20 cellular contexts compared by ENCODE assay signal in the genomic region with DNA sequence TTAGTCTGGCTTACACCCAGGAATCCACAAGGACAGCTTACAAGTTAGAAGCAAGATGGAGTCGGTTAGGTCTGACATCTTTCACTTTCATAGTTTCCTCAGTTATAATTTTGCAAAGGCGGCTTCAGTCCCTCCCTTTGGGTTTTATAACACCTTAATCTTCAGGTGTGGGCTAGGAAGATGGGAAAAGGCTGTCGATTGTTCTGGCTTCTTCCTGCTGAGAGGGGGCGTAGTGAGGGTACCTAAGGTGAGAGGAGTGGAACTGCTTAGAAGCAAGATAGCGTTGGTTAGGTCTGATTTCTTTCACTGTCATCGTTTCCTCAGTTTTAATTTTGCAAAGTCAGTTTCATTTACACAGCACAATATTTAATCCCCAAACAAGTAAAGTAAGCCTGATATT. TPM values are rescaled to one million over a fixed set of nuclear protein-coding genes. Genes with fewer than 3 reads are reported as not detected.
A peak's percentile ranks its signal among the peaks of the same experiment; 100 is the strongest.
DNase-seq lines count a peak whose midpoint lies in the region; ATAC-seq, FAIRE-seq and TF ChIP-seq lines count a peak whose summit lies in the region.
"Had no signal": no experiment of that assay in that cellular context is flagged by ENCODE, and none has a peak within 500 bp of the region (broad histone marks: within the 10 kb centered on the region; RNA-seq: fewer than 3 reads in every experiment).

No MANE protein-coding gene starts in this region.

- in situ Hi-C loops in K562 (cut with MboI), result no loop called here

- H3K36me3 ChIP-seq in GM23338 (ENCODE audit: insufficient read depth) (no peaks in the 10 kb centered on the region), K562 (ENCODE audit: control insufficient read depth, insufficient read depth, low read length) (no peaks in the 10 kb centered on the region), mesendoderm (ENCODE audit: control insufficient read depth, insufficient read depth, low read length) (no peaks in the 10 kb centered on the region), BE2C (no peaks in the 10 kb centered on the region)
- H3K36me3 ChIP-seq: BLaER1 had no signal

- no peak for TF ChIP-seq POLR2A in K562 (conservative IDR thresholded peaks at IDR 0.05)

- H4K20me1 ChIP-seq in GM23338 (replicated peaks; ENCODE audit: insufficient read depth) (no peaks in the 10 kb centered on the region), K562 (replicated peaks; ENCODE audit: control insufficient read depth, insufficient read depth, low read length) (no peaks in the 10 kb centered on the region)
- H4K20me1 ChIP-seq: BLaER1 had no signal

- no peaks in the 10 kb centered on the region for H3K9me1 ChIP-seq in K562 (ENCODE audit: control insufficient read depth, insufficient read depth, low read length)

- CTCF ChIA-PET in K562 (lab: Yijun Ruan, JAX; ENCODE audit: low intra/inter-chr PET ratio), result no interaction called here

- no peak overlapping the region for H2AK5ac ChIP-seq in mesendoderm (ENCODE audit: low read length)

- H3K4me3 ChIP-seq in GM23338 (no peak overlapping the region), K562 (no peak overlapping the region), mesendoderm (ENCODE audit: low read length) (no peak overlapping the region), BE2C (ENCODE audit: low read depth, low read length) (no peak overlapping the region)
- H3K4me3 ChIP-seq: A549, BLaER1 had no signal

- H3K4me1 Mint-ChIP-seq in GM23338 (peaks cover 62% of the 10 kb centered on the region), type B pancreatic cell (ENCODE audit: unreplicated experiment) (peaks cover 12% of the 10 kb centered on the region)

- peaks cover 14% of the 10 kb centered on the region for H3K36me3 Mint-ChIP-seq in GM23338 (ENCODE audit: low read depth)
- peaks cover 18% of the 10 kb centered on the region for H3K36me3 Mint-ChIP-seq in type B pancreatic cell
- H3K36me3 Mint-ChIP-seq: CD14-positive monocyte; CD4-positive, alpha-beta memory T cell had no signal

- no peak for TF ChIP-seq RAD21 in K562 (CRISPR knock-in tag; conservative IDR thresholded peaks at IDR 0.05 in 1 of 2, IDR thresholded peaks at IDR 0.05 in 1 of 2)

- H3K4me3 Mint-ChIP-seq in GM23338 (no peak overlapping the region), type B pancreatic cell (no peak overlapping the region)
- H3K4me3 Mint-ChIP-seq: CD14-positive monocyte; CD4-positive, alpha-beta memory T cell had no signal

- H2BK15ac ChIP-seq in mesendoderm (replicated peaks; ENCODE audit: low read depth), result no peak overlapping the region

- H3K27me3 ChIP-seq in GM23338 (ENCODE audit: insufficient read depth) (no peaks in the 10 kb centered on the region), K562 (ENCODE audit: control insufficient read depth in 2 of 2, insufficient read depth in 2 of 2, low read length in 2 of 2) (no peaks in the 10 kb centered on the region), mesendoderm (ENCODE audit: insufficient read depth, low read length, poor library complexity) (no peaks in the 10 kb centered on the region), BE2C (no peaks in the 10 kb centered on the region)
- H3K27me3 ChIP-seq: BLaER1 had no signal

- H3K27ac Mint-ChIP-seq in GM23338 (no peak overlapping the region), type B pancreatic cell (peak overlapping the region; percentile 68)
- H3K27ac Mint-ChIP-seq: CD14-positive monocyte; CD4-positive, alpha-beta memory T cell had no signal

- no peaks in the 10 kb centered on the region for H3K79me1 ChIP-seq in mesendoderm (ENCODE audit: low read length)

- H4K5ac ChIP-seq in mesendoderm (ENCODE audit: low read length), result no peak overlapping the region

- no peak overlapping the region for H2AFZ ChIP-seq in GM23338
- 0 out of 2 replicates have a peak overlapping the region, but pooled peaks have one; percentile 16 for H2AFZ ChIP-seq in K562 (ENCODE audit: low read depth, low read length)

- no peak for FAIRE-seq in K562 (lab: Jason Lieb, UNC)
- FAIRE-seq: A549 had no signal

- TF ChIP-seq CTCF in GM23338 (conservative IDR thresholded peaks at IDR 0.05; ENCODE audit: low read depth in 2 of 2), result peak; percentile 28 to 53; a peak in 3 of 4 replicates
- TF ChIP-seq CTCF in K562 (IDR thresholded peaks at IDR 0.05 in 2 of 3, conservative IDR thresholded peaks at IDR 0.05 in 1 of 3; ENCODE audit: insufficient read depth in 2 of 3, low read depth in 1 of 3, low read length in 3 of 3), result no peak
- TF ChIP-seq CTCF in type B pancreatic cell (conservative IDR thresholded peaks at IDR 0.05), result no peak
- no peak for TF ChIP-seq CTCF in BE2C (IDR thresholded peaks at IDR 0.05; ENCODE audit: low read depth, low read length)

- H3K79me2 ChIP-seq in GM23338 (replicated peaks; ENCODE audit: insufficient read depth), result no peaks in the 10 kb centered on the region
- no peaks in the 10 kb centered on the region for H3K79me2 ChIP-seq in K562 (ENCODE audit: control insufficient read depth, insufficient read depth, low read length)
- H3K79me2 ChIP-seq in mesendoderm (ENCODE audit: control insufficient read depth, insufficient read depth, low read length), result no peaks in the 10 kb centered on the region

- H3K56ac ChIP-seq in mesendoderm (ENCODE audit: low read length), result no peak overlapping the region

- POLR2A ChIA-PET in K562 (lab: Yijun Ruan, JAX), result no interaction called here

- H4K8ac ChIP-seq in mesendoderm (ENCODE audit: low read depth, low read length), result no peak overlapping the region

- peak; percentile 21; the same call in 2 of the 3 replicates for ATAC-seq in GM23338
- no peak for ATAC-seq in K562
- ATAC-seq: A549 had no signal

- no peak for TF ChIP-seq EP300 in K562 (IDR thresholded peaks at IDR 0.05; ENCODE audit: low read length)

- no peak overlapping the region for H3K23ac ChIP-seq in mesendoderm (ENCODE audit: low read length)

- DNase-seq in GM23338 (ENCODE audit: low spot score), result no peak
- DNase-seq in K562 (ENCODE audit: extremely low read depth in 1 of 4, low spot score in 3 of 4), result no peak
- peak; percentile 52 for DNase-seq in mesendoderm
- no peak for DNase-seq in type B pancreatic cell (ENCODE audit: extremely low spot score, unreplicated experiment)
- no peak for DNase-seq in BE2C
- DNase-seq in activated CD4-positive, alpha-beta T cell treated with anti-CD3 and anti-CD28 coated beads for 1 hour, result no peak
- DNase-seq in T-helper 2 cell, result no peak
- DNase-seq: AML-193; CD4-positive, alpha-beta memory T cell; DMS153; DMS79; GDM1; HCEC 1CT had no signal

- H3K4me2 ChIP-seq in GM23338 (no peak overlapping the region; the same call in 1 of the 2 replicates), K562 (ENCODE audit: insufficient read depth, low read length) (no peak overlapping the region), mesendoderm (ENCODE audit: low read length) (no peak overlapping the region)
- H3K4me2 ChIP-seq: A549, BLaER1 had no signal

- H3K9me3 ChIP-seq in K562 (replicated peaks; ENCODE audit: control insufficient read depth, insufficient read depth, low read depth, low read length), result no peaks in the 10 kb centered on the region
- no peaks in the 10 kb centered on the region for H3K9me3 ChIP-seq in BE2C
- H3K9me3 ChIP-seq: A549, BLaER1 had no signal

- intact Hi-C loops in K562 (cut with micrococcal nuclease), result no loop called here

- H3K27me3 Mint-ChIP-seq in GM23338 (ENCODE audit: insufficient read depth, low read depth, poor library complexity) (peaks cover 15% of the 10 kb centered on the region), type B pancreatic cell (peaks cover 3% of the 10 kb centered on the region)

- H3K9me3 Mint-ChIP-seq in GM23338, result peaks cover 4% of the 10 kb centered on the region
- peaks cover 6% of the 10 kb centered on the region for H3K9me3 Mint-ChIP-seq in type B pancreatic cell

- H2BK5ac ChIP-seq in mesendoderm (ENCODE audit: low read length), result no peak overlapping the region

- H3K9ac ChIP-seq in K562 (ENCODE audit: insufficient read depth in 1 of 2, low read depth in 2 of 2, low read length in 2 of 2) (no peak overlapping the region), mesendoderm (ENCODE audit: low read length) (no peak overlapping the region)
- H3K9ac ChIP-seq: BLaER1 had no signal

- 0 out of 2 replicates have a peak, but pooled peaks cover 14% of the 10 kb centered on the region for H3F3A ChIP-seq in GM23338 (replicated peaks; ENCODE audit: low read depth)

- no peak overlapping the region for H2BK120ac ChIP-seq in mesendoderm (ENCODE audit: low read depth, low read length)

- peak overlapping the region; percentile 93 for H3K27ac ChIP-seq in GM23338 (ENCODE audit: low read depth)
- no peak overlapping the region for H3K27ac ChIP-seq in K562 (ENCODE audit: extremely low read depth, low read depth, low read length)
- no peak overlapping the region for H3K27ac ChIP-seq in mesendoderm (ENCODE audit: low read depth, low read length)
- H3K27ac ChIP-seq: 22Rv1, A549, BLaER1, HL-60 had no signal

- no peak overlapping the region for H3K18ac ChIP-seq in mesendoderm (ENCODE audit: low read length)

- BruUV-seq in K562 (replicated peaks; lab: Mats Ljungman, UMichigan), result no TSS peak

- 50% methylated on average over 6 of the region's 6 CpGs for WGBS in K562 (ENCODE audit: insufficient coverage, low coverage, missing lambda C conversion rate)
- WGBS in mesendoderm (ENCODE audit: extremely low coverage, insufficient coverage, low lambda C conversion rate), result no CpG with 5 or more reads among the region's 6 CpGs

- H3K4ac ChIP-seq in mesendoderm (ENCODE audit: low read depth, low read length), result no peak overlapping the region

- peaks cover 58% of the 10 kb centered on the region for H3K4me1 ChIP-seq in GM23338 (ENCODE audit: insufficient read depth)
- peaks cover 17 to 21% of the 10 kb centered on the region in 2 experiments; a peak in 4 of 5 replicates for H3K4me1 ChIP-seq in K562 (replicated peaks in 1 of 2; ENCODE audit: control insufficient read depth in 2 of 2, insufficient read depth in 2 of 2, low read length in 2 of 2)
- H3K4me1 ChIP-seq in mesendoderm (ENCODE audit: control insufficient read depth, low read depth, low read length), result peaks cover 4% of the 10 kb centered on the region
- no peaks in the 10 kb centered on the region for H3K4me1 ChIP-seq in BE2C
- H3K4me1 ChIP-seq: A549, BLaER1 had no signal

- no peaks in the 10 kb centered on the region for H3K9me2 ChIP-seq in GM23338 (ENCODE audit: insufficient read depth)

RNA-seq across cellular contexts. Expression of a gene that starts 10.1 kb away (rescaled TPM):
- total RNA-seq in GM23338 (2014; rRNA removed; shearing (Covaris generic)), result 6.0 and 7.5 TPM in 2 replicates
- polyA plus RNA-seq in GM23338 (2016; fragmentation: Nextera tagmentation; extraction: Ambion mirVana), result 3.8 and 4.2 TPM in 2 replicates
- 0.12 and 0.63 TPM in 2 replicates for total RNA-seq in K562 (2011; cell fraction: chromatin; rRNA removed; ENCODE audit: low replicate concordance)
- total RNA-seq in K562 (2011; cell fraction: nucleolus; rRNA removed), result 0.39 TPM in 1 of 2 replicates, not detected in the other
- total RNA-seq in K562 (2011; cell fraction: nucleoplasm; rRNA removed), result 1.2 TPM in 1 of 2 replicates, not detected in the other
- total RNA-seq in K562 (2014; rRNA removed), result 0.04 and 0.14 TPM in 2 replicates
- total RNA-seq in K562 (2014; rRNA removed; fragmentation: Illumina TruSeq; extraction: Trizol), result 0.11 and 0.26 TPM in 2 replicates
- total RNA-seq in K562 (2015; rRNA removed; fragmentation: Illumina TruSeq; extraction: Trizol), result 0.23 and 0.47 TPM in 2 replicates
- 0.40 TPM in 1 of 2 replicates, not detected in the other for total RNA-seq in K562 (2021)
- polyA plus RNA-seq in K562 (2011; rRNA removed), result 0.01 and 0.04 TPM in 2 replicates
- polyA plus RNA-seq in K562 (2011; cell fraction: cytosol; rRNA removed), result 0.03 and 0.06 TPM in 2 replicates
- 0.06 and 0.11 TPM in 2 replicates for polyA plus RNA-seq in K562 (2011; cell fraction: nucleus; rRNA removed)
- polyA plus RNA-seq in K562 (2012), result 0.07 and 0.20 TPM in 2 replicates
- 0.07 and 0.13 TPM in 2 replicates for polyA plus RNA-seq in K562 (2014; fragmentation: Illumina TruSeq; extraction: Trizol)
- polyA plus RNA-seq in K562 (2014; fragmentation: Nextera tagmentation; extraction: Ambion mirVana), result under 1 TPM; 0.04 to 0.14 TPM
- polyA plus RNA-seq in K562 (2014; rRNA removed), result 0.04 and 0.11 TPM in 2 replicates
- polyA minus RNA-seq in K562 (2011; rRNA and poly(A)+ RNA removed), result 0.06 and 0.07 TPM in 2 replicates
- polyA minus RNA-seq in K562 (2011; cell fraction: cytosol; rRNA and poly(A)+ RNA removed), result not detected in 2 replicates
- not detected in 2 replicates for polyA minus RNA-seq in K562 (2011; cell fraction: nucleus; rRNA and poly(A)+ RNA removed)
- polyA plus RNA-seq in mesendoderm (2013, experiment 1 of 2), result 1.2 TPM
- 1.3 TPM for polyA plus RNA-seq in mesendoderm (2013, experiment 2 of 2)
- total RNA-seq in type B pancreatic cell (ENCODE audit: low replicate concordance), result 3.8 and 26.0 TPM in 2 replicates
- polyA plus RNA-seq in BE2C (2012; ENCODE audit: insufficient read depth, insufficient read length, low read depth), result 0.22 TPM
- total RNA-seq: CD4-positive, alpha-beta memory T cell; Daoy; H4 had no signal
- polyA plus RNA-seq: A549; CD14-positive monocyte; CD4-positive, alpha-beta memory T cell had no signal

Comparison
In these comparisons a context has a peak if more than half of its experiments do, and no peak if none do; other contexts are left out.
1. CTCF ChIP-seq: peak in GM23338 (2 of 2); none in K562 (0 of 3), type B pancreatic cell (single experiment) and BE2C (single experiment).